ENCODE assay signal across 26 cellular contexts in the genomic region with DNA sequence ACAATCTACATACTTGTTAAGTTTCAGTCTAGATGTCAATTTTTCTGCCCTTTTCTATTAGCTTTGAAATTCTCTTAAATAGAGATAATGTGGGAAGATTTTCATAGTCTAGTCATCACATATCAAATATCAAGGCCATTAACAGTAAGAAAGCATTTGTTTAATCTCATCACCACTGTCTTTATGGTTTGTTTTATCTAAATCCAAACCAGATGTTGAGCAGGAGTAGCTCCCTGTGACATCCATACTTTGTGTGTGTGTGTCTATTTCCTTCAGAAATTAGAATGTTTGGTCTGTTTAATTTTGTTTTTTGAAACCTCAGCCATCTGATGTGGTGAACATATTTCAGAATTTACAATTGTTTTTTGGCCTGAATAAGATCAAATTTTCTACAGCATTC.
"Had no signal": no experiment of that assay in that cellular context is flagged by ENCODE, and none has a peak within 500 bp of the region (broad histone marks: within the 10 kb centered on the region; RNA-seq: fewer than 3 reads in every experiment).

No MANE protein-coding gene starts in this region.

- H3K9me3 Mint-ChIP-seq: activated CD8-positive, alpha-beta T cell treated with anti-CD3 and anti-CD28 coated beads for 36 hours; activated naive CD8-positive, alpha-beta T cell treated with anti-CD3 and anti-CD28 coated beads, Interleukin-2, amount 10 ng/mL, durations not matched to agents 7 days and 5 days; T-helper 1 cell treated with Interleukin-12 subunit alpha and Interleukin-12 subunit beta and Interleukin-4 antibody, amounts not matched to agents 30 μg/mL and 1 μg/mL, for 36 hours had no signal

- H3K4me3 ChIP-seq: adrenal gland, breast epithelium, MG63, Peyer's patch had no signal

- H3K27ac ChIP-seq: adrenal gland, breast epithelium, Peyer's patch had no signal

- H3K27me3 ChIP-seq: breast epithelium, Peyer's patch had no signal

- ATAC-seq: activated CD4-positive, CD25-positive, alpha-beta regulatory T cell treated with anti-CD3 and anti-CD28 coated beads, Interleukin-2, amount 50 U/mL, for 24 hours; activated CD8-positive, alpha-beta T cell treated with anti-CD3 and anti-CD28 coated beads for 36 hours had no signal

- H3K4me1 ChIP-seq: adrenal gland, breast epithelium, Peyer's patch had no signal

- DNase-seq: activated CD4-positive, alpha-beta T cell treated with anti-CD3 and anti-CD28 coated beads for 4 hours; activated CD8-positive, alpha-beta memory T cell treated with anti-CD3 and anti-CD28 coated beads, Interleukin-2, amount 50 U/mL, for 48 hours; activated CD8-positive, alpha-beta T cell treated with anti-CD3 and anti-CD28 coated beads for 36 hours; activated naive CD4-positive, alpha-beta T cell treated with anti-CD3 and anti-CD28 coated beads, Interleukin-2, amount 50 U/mL, for 16 hours; activated naive CD8-positive, alpha-beta T cell treated with anti-CD3 and anti-CD28 coated beads, Interleukin-2, amount 10 ng/mL, durations not matched to agents 7 days and 5 days; activated T-cell treated with anti-CD3 and anti-CD28 coated beads, Interleukin-2, amount 50 U/mL, for 1 hour; adrenal gland; anterior cingulate cortex; caudate nucleus; KG1; MG63; MV-4-11; NCI-H1092 treated with DMSO at 0.1 percent for 48 hours; NCI-H1417 treated with DMSO at 0.1 percent for 48 hours; NCI-H1694; NCI-H2029; NCI-H446; NCI-H524 treated with DMSO at 0.1 percent for 48 hours; NCI-H774; NK-92 treated with Interleukin-12 subunit alpha and Interleukin-12 subunit beta, amount 100 ng/mL, for 24 hours; Peyer's patch; SHP77 treated with DMSO at 0.1 percent for 48 hours had no signal

- H3K27ac Mint-ChIP-seq: activated CD8-positive, alpha-beta T cell treated with anti-CD3 and anti-CD28 coated beads for 36 hours; activated naive CD8-positive, alpha-beta T cell treated with anti-CD3 and anti-CD28 coated beads, Interleukin-2, amount 10 ng/mL, durations not matched to agents 7 days and 5 days; IgD-negative memory B cell; T-helper 1 cell treated with Interleukin-12 subunit alpha and Interleukin-12 subunit beta and Interleukin-4 antibody, amounts not matched to agents 30 μg/mL and 1 μg/mL, for 36 hours had no signal

- H3K9me3 ChIP-seq: adrenal gland, breast epithelium, MG63, Peyer's patch had no signal

- H3K36me3 Mint-ChIP-seq: activated naive CD8-positive, alpha-beta T cell treated with anti-CD3 and anti-CD28 coated beads, Interleukin-2, amount 10 ng/mL, durations not matched to agents 7 days and 5 days; IgD-negative memory B cell had no signal

- H3K36me3 ChIP-seq: adrenal gland, breast epithelium, MG63, Peyer's patch had no signal

- H3K4me3 Mint-ChIP-seq: activated CD8-positive, alpha-beta T cell treated with anti-CD3 and anti-CD28 coated beads for 36 hours; activated naive CD8-positive, alpha-beta T cell treated with anti-CD3 and anti-CD28 coated beads, Interleukin-2, amount 10 ng/mL, durations not matched to agents 7 days and 5 days; IgD-negative memory B cell; T-helper 1 cell treated with Interleukin-12 subunit alpha and Interleukin-12 subunit beta and Interleukin-4 antibody, amounts not matched to agents 30 μg/mL and 1 μg/mL, for 36 hours had no signal
